Comparison of ENCODE assay signal across 2 cellular contexts in the genomic region with DNA sequence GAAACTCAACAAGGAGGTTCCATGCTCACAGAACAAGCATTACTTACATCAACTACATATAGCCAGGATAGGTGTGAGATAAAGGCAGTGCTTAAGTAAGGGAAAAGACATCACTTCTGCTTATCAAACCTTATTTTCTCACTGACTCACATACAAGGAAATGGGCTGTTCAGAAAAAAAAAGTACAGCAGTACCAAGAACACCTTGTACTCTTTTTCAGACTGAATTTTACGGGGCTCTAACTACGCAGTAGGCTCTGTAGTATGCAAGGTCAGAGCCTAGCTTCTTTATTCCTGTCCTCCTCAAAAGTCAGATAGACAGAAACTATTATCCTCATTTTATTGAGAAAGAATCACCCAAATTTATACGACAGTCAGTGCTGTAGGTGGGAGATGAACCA.
TF ChIP-seq lines count a peak whose summit lies in the region.

No MANE protein-coding gene starts in this region.

TF ChIP-seq in K562, 482 proteins besides CTCF, POLR2A, EP300 and RAD21:
- TF ChIP-seq, protein P1, sequence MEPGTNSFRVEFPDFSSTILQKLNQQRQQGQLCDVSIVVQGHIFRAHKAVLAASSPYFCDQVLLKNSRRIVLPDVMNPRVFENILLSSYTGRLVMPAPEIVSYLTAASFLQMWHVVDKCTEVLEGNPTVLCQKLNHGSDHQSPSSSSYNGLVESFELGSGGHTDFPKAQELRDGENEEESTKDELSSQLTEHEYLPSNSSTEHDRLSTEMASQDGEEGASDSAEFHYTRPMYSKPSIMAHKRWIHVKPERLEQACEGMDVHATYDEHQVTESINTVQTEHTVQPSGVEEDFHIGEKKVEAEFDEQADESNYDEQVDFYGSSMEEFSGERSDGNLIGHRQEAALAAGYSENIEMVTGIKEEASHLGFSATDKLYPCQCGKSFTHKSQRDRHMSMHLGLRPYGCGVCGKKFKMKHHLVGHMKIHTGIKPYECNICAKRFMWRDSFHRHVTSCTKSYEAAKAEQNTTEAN (CRISPR knock-in tag; IDR thresholded peaks at IDR 0.05), result no peak
- TF ChIP-seq E2F6 (IDR thresholded peaks at IDR 0.05; ENCODE audit: borderline replicate concordance in 1 of 2, extremely low read depth in 1 of 2, insufficient read depth in 1 of 2, insufficient read length in 1 of 2, low read depth in 1 of 2, low read length in 1 of 2, poor library complexity in 1 of 2, severe bottlenecking in 1 of 2), result no peak
- TF ChIP-seq POLR3G (IDR thresholded peaks at IDR 0.05; ENCODE audit: extremely low read depth, insufficient read length, insufficient replicate concordance), result no peak
- no peak for TF ChIP-seq ZBTB9 (CRISPR knock-in tag; IDR thresholded peaks at IDR 0.05)
- no peak for TF ChIP-seq NR4A1 (CRISPR knock-in tag; IDR thresholded peaks at IDR 0.05)
- no peak for TF ChIP-seq NR4A1 (tag; IDR thresholded peaks at IDR 0.05)
- TF ChIP-seq ZNF316 (IDR thresholded peaks at IDR 0.05), result no peak
- no peak for TF ChIP-seq ZNF274 (IDR thresholded peaks at IDR 0.05; ENCODE audit: borderline replicate concordance, low read depth, low read length)
- TF ChIP-seq MAFG (tag; conservative IDR thresholded peaks at IDR 0.05), result no peak
- TF ChIP-seq ZNF75A (CRISPR knock-in tag; IDR thresholded peaks at IDR 0.05), result no peak
- TF ChIP-seq GATAD2B (IDR thresholded peaks at IDR 0.05; ENCODE audit: borderline replicate concordance), result no peak
- TF ChIP-seq RNF2 (IDR thresholded peaks at IDR 0.05), result no peak
- no peak for TF ChIP-seq KDM2B (CRISPR knock-in tag; IDR thresholded peaks at IDR 0.05)
- TF ChIP-seq NCOA2 (IDR thresholded peaks at IDR 0.05; ENCODE audit: partially characterized antibody in 2 of 2), result no peak
- no peak for TF ChIP-seq RUNX1 (IDR thresholded peaks at IDR 0.05; ENCODE audit: low read depth)
- TF ChIP-seq FOXA3 (CRISPR knock-in tag; conservative IDR thresholded peaks at IDR 0.05 in 1 of 2, IDR thresholded peaks at IDR 0.05 in 1 of 2), result no peak
- TF ChIP-seq TCF15 (CRISPR knock-in tag; IDR thresholded peaks at IDR 0.05), result no peak
- TF ChIP-seq KLF16 (IDR thresholded peaks at IDR 0.05), result no peak
- no peak for TF ChIP-seq ADNP (tag; IDR thresholded peaks at IDR 0.05)
- TF ChIP-seq HNRNPH1 (optimal IDR thresholded peaks at IDR 0.05; ENCODE audit: low read depth, low read length), result no peak
- TF ChIP-seq CBFA2T2 (conservative IDR thresholded peaks at IDR 0.05), result no peak

TF ChIP-seq in SK-N-SH, 30 proteins besides CTCF, POLR2A, EP300 and RAD21:
- TF ChIP-seq MXI1 (IDR thresholded peaks at IDR 0.05; ENCODE audit: low read depth, low read length) (no peak), SIN3A (IDR thresholded peaks at IDR 0.05; ENCODE audit: borderline replicate concordance, low read depth, low read length) (no peak), NFIC (IDR thresholded peaks at IDR 0.05; ENCODE audit: borderline replicate concordance) (no peak), GABPA (IDR thresholded peaks at IDR 0.05; ENCODE audit: low read depth) (no peak), JUND (IDR thresholded peaks at IDR 0.05) (no peak), RXRA (IDR thresholded peaks at IDR 0.05; ENCODE audit: borderline replicate concordance, low read depth) (no peak), USF2 (IDR thresholded peaks at IDR 0.05; ENCODE audit: borderline replicate concordance, low read depth, low read length) (no peak)
